ENCODE assay signal across 9 cellular contexts in genomic region chr5:132265336-132266030, GRCh38. TPM values are rescaled to one million over a fixed set of nuclear protein-coding genes. Genes with fewer than 3 reads are reported as not detected.
DNase-seq lines count a peak whose midpoint lies in the region; ATAC-seq and FAIRE-seq lines count a peak whose summit lies in the region.
"Had no signal": no experiment of that assay in that cellular context is flagged by ENCODE, and none has a peak within 500 bp of the region (broad histone marks: within the 10 kb centered on the region; RNA-seq: fewer than 3 reads in every experiment).

No MANE protein-coding gene starts in this region.

- H3K4me3 Mint-ChIP-seq in activated CD4-positive, alpha-beta T cell treated with anti-CD3 and anti-CD28 coated beads, Interleukin-2, amount 10 ng/mL, durations not matched to agents 24 days and 14 days = no peak overlapping the region

- intact Hi-C loops in activated CD4-positive, alpha-beta T cell treated with anti-CD3 and anti-CD28 coated beads, Interleukin-2, amount 10 ng/mL, durations not matched to agents 24 days and 14 days (cut with micrococcal nuclease) = no loop called here

- peak overlapping the region; percentile 51 for H3K27ac Mint-ChIP-seq in activated CD4-positive, alpha-beta T cell treated with anti-CD3 and anti-CD28 coated beads, Interleukin-2, amount 10 ng/mL, durations not matched to agents 24 days and 14 days

- no peak for DNase-seq in activated CD4-positive, alpha-beta T cell treated with anti-CD3 and anti-CD28 coated beads, Interleukin-2, amount 10 ng/mL, durations not matched to agents 24 days and 14 days
- no peak for DNase-seq in activated CD4-positive, alpha-beta T cell treated with anti-CD3 and anti-CD28 coated beads, Interleukin-2, amount 50 U/mL, for 1 hour
- peak; percentile 97 for DNase-seq in dermis microvascular lymphatic vessel endothelial cell (ENCODE audit: low read depth in 2 of 2)
- peak; percentile 89 for DNase-seq in mesenteric fat pad (ENCODE audit: low spot score)
- DNase-seq in urothelium cell line (ENCODE audit: low spot score) = peak; percentile 66
- DNase-seq in NCI-H510A (lab: John Stamatoyannopoulos, UW) = no peak
- DNase-seq in activated CD8-positive, alpha-beta memory T cell treated with anti-CD3 and anti-CD28 coated beads, Interleukin-2, amount 50 U/mL, for 4 hours = no peak
- DNase-seq: cerebellar nuclear complex had no signal

- H3K27me3 Mint-ChIP-seq in activated CD4-positive, alpha-beta T cell treated with anti-CD3 and anti-CD28 coated beads, Interleukin-2, amount 10 ng/mL, durations not matched to agents 24 days and 14 days = no peaks in the 10 kb centered on the region

- ATAC-seq in HG03432 (IDR thresholded peaks at IDR 0.05; ENCODE audit: unreplicated experiment) = no peak

- H3K36me3 Mint-ChIP-seq in activated CD4-positive, alpha-beta T cell treated with anti-CD3 and anti-CD28 coated beads, Interleukin-2, amount 10 ng/mL, durations not matched to agents 24 days and 14 days (ENCODE audit: low read depth) = no peaks in the 10 kb centered on the region

- FAIRE-seq in urothelium cell line (lab: Jason Lieb, UNC) = no peak

- no peaks in the 10 kb centered on the region for H3K9me3 Mint-ChIP-seq in activated CD4-positive, alpha-beta T cell treated with anti-CD3 and anti-CD28 coated beads, Interleukin-2, amount 10 ng/mL, durations not matched to agents 24 days and 14 days

- H3K4me1 Mint-ChIP-seq in activated CD4-positive, alpha-beta T cell treated with anti-CD3 and anti-CD28 coated beads, Interleukin-2, amount 10 ng/mL, durations not matched to agents 24 days and 14 days = peaks cover 38% of the 10 kb centered on the region

RNA-seq across cellular contexts. Expression of gene PDLIM4, which starts 8.0 kb away (rescaled TPM):
- total RNA-seq in activated CD4-positive, alpha-beta T cell treated with anti-CD3 and anti-CD28 coated beads, Interleukin-2, amount 10 ng/mL, durations not matched to agents 24 days and 14 days = 0.72 and 0.78 TPM in 2 replicates
- total RNA-seq in dermis microvascular lymphatic vessel endothelial cell (20.7 and 26.7 TPM in 2 replicates), mesenteric fat pad (23.1 TPM)

RNA-seq across cellular contexts. Expression of gene SLC22A4, which starts 28.7 kb away (rescaled TPM):
- total RNA-seq in activated CD4-positive, alpha-beta T cell treated with anti-CD3 and anti-CD28 coated beads, Interleukin-2, amount 10 ng/mL, durations not matched to agents 24 days and 14 days = 1.1 and 2.1 TPM in 2 replicates
- total RNA-seq in dermis microvascular lymphatic vessel endothelial cell = 3.7 and 5.7 TPM in 2 replicates
- total RNA-seq in mesenteric fat pad = 5.4 TPM

RNA-seq across cellular contexts. Expression of gene P4HA2, which starts 37.8 kb away (rescaled TPM):
- 45.5 and 49.5 TPM in 2 replicates for total RNA-seq in activated CD4-positive, alpha-beta T cell treated with anti-CD3 and anti-CD28 coated beads, Interleukin-2, amount 10 ng/mL, durations not matched to agents 24 days and 14 days
- total RNA-seq in dermis microvascular lymphatic vessel endothelial cell (29.8 and 37.0 TPM in 2 replicates), mesenteric fat pad (15.7 TPM)

Comparison
In these comparisons a context has a peak if more than half of its experiments do, and no peak if none do; other contexts are left out.
1. DNase-seq: peak in dermis microvascular lymphatic vessel endothelial cell (2 of 2), mesenteric fat pad (single experiment) and urothelium cell line (single experiment); none in activated CD4-positive, alpha-beta T cell treated with anti-CD3 and anti-CD28 coated beads, Interleukin-2, amount 10 ng/mL, durations not matched to agents 24 days and 14 days (single experiment), activated CD4-positive, alpha-beta T cell treated with anti-CD3 and anti-CD28 coated beads, Interleukin-2, amount 50 U/mL, for 1 hour (single experiment), NCI-H510A (single experiment) and activated CD8-positive, alpha-beta memory T cell treated with anti-CD3 and anti-CD28 coated beads, Interleukin-2, amount 50 U/mL, for 4 hours (single experiment).
2. RNA of gene PDLIM4, which starts 8.0 kb away (total RNA-seq): 23.1 TPM in mesenteric fat pad (single experiment) and 20.7 to 26.7 TPM in dermis microvascular lymphatic vessel endothelial cell; 0.72 to 0.78 TPM in activated CD4-positive, alpha-beta T cell treated with anti-CD3 and anti-CD28 coated beads, Interleukin-2, amount 10 ng/mL, durations not matched to agents 24 days and 14 days; every median in the first group is over 10 times any median in the second.